In the genomic region with DNA sequence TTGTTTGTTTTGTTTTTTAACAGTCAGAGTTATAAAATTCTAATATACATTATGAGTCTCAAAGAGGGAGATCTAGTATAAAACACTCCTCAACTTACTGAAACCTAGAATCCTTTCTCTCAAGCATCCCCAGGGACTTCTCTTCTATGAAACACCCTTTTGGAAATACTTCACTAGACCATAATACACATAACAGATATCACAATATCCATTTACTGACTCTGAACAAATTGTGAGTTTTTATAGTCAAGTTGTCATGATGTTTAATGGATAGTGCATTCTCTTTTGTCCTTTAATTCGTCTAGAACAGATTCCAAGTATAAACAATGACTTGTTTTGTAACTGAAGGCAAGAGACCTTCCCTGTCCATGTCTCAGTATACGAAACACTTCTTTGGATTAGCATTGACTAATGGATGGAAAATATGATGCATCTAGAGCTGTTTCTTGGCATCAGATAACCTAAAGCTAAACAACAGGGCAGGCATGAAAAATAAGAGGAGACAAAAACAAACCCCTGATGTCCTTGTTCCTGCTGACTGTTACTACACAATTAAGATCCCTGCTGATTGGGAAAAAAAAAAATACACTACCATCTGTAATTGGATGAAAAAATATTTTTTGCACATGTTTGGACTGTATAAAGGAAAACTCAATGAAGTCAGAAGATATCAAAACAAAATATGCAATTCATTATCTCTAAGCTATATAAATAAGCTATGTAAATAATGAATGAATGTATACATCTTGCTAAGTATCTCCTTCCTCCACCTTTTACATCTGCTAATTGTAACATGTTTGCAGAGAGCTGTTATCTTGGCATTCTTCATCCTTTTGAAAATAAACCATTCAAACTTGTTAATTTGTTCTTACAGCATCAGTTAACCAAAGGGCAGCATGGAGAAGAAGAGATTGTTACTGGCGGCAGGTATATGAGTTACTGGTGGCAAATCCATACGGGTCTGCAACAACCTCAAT, we compare ENCODE assay signal across 28 cellular contexts.
DNase-seq lines count a peak whose midpoint lies in the region; FAIRE-seq and TF ChIP-seq lines count a peak whose summit lies in the region.
"Had no signal": no experiment of that assay in that cellular context is flagged by ENCODE, and none has a peak within 500 bp of the region (broad histone marks: within the 10 kb centered on the region; RNA-seq: fewer than 3 reads in every experiment).

No MANE protein-coding gene starts in this region.

- no peak overlapping the region for H2AFZ ChIP-seq in mesenchymal stem cell (ENCODE audit: low read depth, low read length)
- H2AFZ ChIP-seq: PC-9 had no signal

- H3K14ac ChIP-seq in mesenchymal stem cell (ENCODE audit: low read length in 2 of 2), result no peak overlapping the region

- peaks cover 0 to 7% of the 10 kb centered on the region in 2 experiments for H3K27me3 ChIP-seq in mesenchymal stem cell (ENCODE audit: control insufficient read depth in 1 of 2, insufficient read depth in 1 of 2, low read length in 2 of 2)
- H3K27me3 ChIP-seq: sigmoid colon, SJCRH30, testis had no signal

- H3K9me3 ChIP-seq in HEK293 (ENCODE audit: control insufficient read depth, insufficient read depth, low read depth, low read length) (no peaks in the 10 kb centered on the region), mesenchymal stem cell (ENCODE audit: control insufficient read depth, low read length) (peaks cover 7% of the 10 kb centered on the region)
- H3K9me3 ChIP-seq: prostate gland, sigmoid colon, SJCRH30, testis had no signal

- FAIRE-seq in endometrium (lab: Jason Lieb, UNC) (peak; percentile 96), RCC 7860 (lab: Jason Lieb, UNC) (no peak)
- FAIRE-seq: D721Med, K562, urothelium cell line had no signal

- H3K4ac ChIP-seq in mesenchymal stem cell (ENCODE audit: low read depth in 1 of 2, low read length in 2 of 2), result no peak overlapping the region

- no peak overlapping the region for H2AK5ac ChIP-seq in mesenchymal stem cell (ENCODE audit: low read length, severe bottlenecking)

- H4K91ac ChIP-seq in mesenchymal stem cell (ENCODE audit: low read length), result no peak overlapping the region

- H2BK15ac ChIP-seq in mesenchymal stem cell (ENCODE audit: low read depth, poor library complexity, severe bottlenecking), result no peak overlapping the region

- 68% methylated on average over 3 of the region's 4 CpGs for WGBS in mesenchymal stem cell

- H2BK120ac ChIP-seq in mesenchymal stem cell (ENCODE audit: low read depth, low read length), result no peak overlapping the region

- H3K4me2 ChIP-seq in mesenchymal stem cell (ENCODE audit: low read length, poor library complexity, severe bottlenecking), result no peak overlapping the region
- H3K4me2 ChIP-seq: PC-9 had no signal

- POLR2A ChIA-PET in HEK293 (lab: Yijun Ruan, JAX), result no interaction called here

- H2BK5ac ChIP-seq in mesenchymal stem cell (ENCODE audit: low read depth, low read length, poor library complexity, severe bottlenecking), result no peak overlapping the region

- no peak overlapping the region for H3K4me3 ChIP-seq in HEK293 (ENCODE audit: low read depth, low read length)
- no peak overlapping the region for H3K4me3 ChIP-seq in mesenchymal stem cell (ENCODE audit: insufficient read depth in 1 of 2, low read depth in 1 of 2, low read length in 2 of 2)
- H3K4me3 ChIP-seq: K562, PC-9, prostate gland, sigmoid colon, SJCRH30, testis had no signal

- no peaks in the 10 kb centered on the region for H3K36me3 ChIP-seq in HEK293 (ENCODE audit: control insufficient read depth in 2 of 2, insufficient read depth in 1 of 2, low read length in 2 of 2)
- H3K36me3 ChIP-seq in mesenchymal stem cell (ENCODE audit: control insufficient read depth in 1 of 2, insufficient read depth in 2 of 2, low read depth in 1 of 2, low read length in 2 of 2), result no peaks in the 10 kb centered on the region
- H3K36me3 ChIP-seq: prostate gland, sigmoid colon, SJCRH30 had no signal

- H3K18ac ChIP-seq in mesenchymal stem cell (ENCODE audit: low read depth in 1 of 2, low read length in 2 of 2), result no peak overlapping the region

- H3K9ac ChIP-seq in mesenchymal stem cell (ENCODE audit: low read length), result no peak overlapping the region

- H3K27ac ChIP-seq in HEK293 (ENCODE audit: extremely low read depth, low read depth, low read length) (no peak overlapping the region), mesenchymal stem cell (ENCODE audit: low read length, poor library complexity, severe bottlenecking) (no peak overlapping the region)
- H3K27ac ChIP-seq: C4-2B, PC-9, prostate gland, sigmoid colon, SJCRH30, testis had no signal

- H3K79me1 ChIP-seq in mesenchymal stem cell (replicated peaks; ENCODE audit: low read length, poor library complexity, severe bottlenecking), result no peaks in the 10 kb centered on the region

- no peak for TF ChIP-seq CTCF in HEK293 (tag by site-specific recombination; IDR thresholded peaks at IDR 0.05)

- H4K8ac ChIP-seq in mesenchymal stem cell (ENCODE audit: low read length), result no peak overlapping the region

- H3K4me1 ChIP-seq in HEK293 (ENCODE audit: control insufficient read depth, insufficient read depth, low read length), result no peaks in the 10 kb centered on the region
- no peaks in the 10 kb centered on the region for H3K4me1 ChIP-seq in mesenchymal stem cell (ENCODE audit: control insufficient read depth, insufficient read depth, low read depth, low read length)
- H3K4me1 ChIP-seq: prostate gland, SJCRH30, testis had no signal

- DNase-seq in NCI-H2107 treated with DMSO at 0.1 percent for 48 hours (lab: John Stamatoyannopoulos, UW; ENCODE audit: unreplicated experiment) (peak; percentile 76), mesenchymal stem cell (peak; percentile 78), RCC 7860 (ENCODE audit: low spot score) (no peak), GM19238 (ENCODE audit: insufficient read length, low spot score) (no peak), NCI-H2029 (lab: John Stamatoyannopoulos, UW) (no peak)
- DNase-seq: activated CD4-positive, alpha-beta T cell treated with anti-CD3 and anti-CD28 coated beads for 36 hours; activated gamma-delta T cell treated with Interleukin-2 at 50 U/mL for 16 hours; activated T-cell treated with anti-CD3 and anti-CD28 coated beads, Interleukin-2, amount 50 U/mL, for 1 hour; effector memory CD4-positive, alpha-beta T cell; glutamatergic neuron; HFFc6; kidney glomerular epithelial cell; mammary epithelial cell; MM.1S; NCI-H187 treated with DMSO at 0.1 percent for 48 hours; NCI-H510A; PC-9; sigmoid colon; SJCRH30; stimulated activated naive CD4-positive, alpha-beta T cell treated with Interleukin-2 at 50 U/mL for 16 hours; testis had no signal

- CTCF ChIA-PET in HEK293 (lab: Yijun Ruan, JAX), result no interaction called here

- H3K23ac ChIP-seq in mesenchymal stem cell (ENCODE audit: low read length in 2 of 2), result no peak overlapping the region

- H2BK12ac ChIP-seq in mesenchymal stem cell (ENCODE audit: low read length in 2 of 2), result no peak overlapping the region

TF ChIP-seq in HEK293, 187 proteins besides CTCF, POLR2A, EP300 and RAD21 (continues in another document):
- TF ChIP-seq ZNF132 (tag by site-specific recombination; IDR thresholded peaks at IDR 0.05; ENCODE audit: borderline replicate concordance) (no peak), ZNF24 (tag by site-specific recombination; IDR thresholded peaks at IDR 0.05) (no peak), GLIS2 (tag by site-specific recombination; IDR thresholded peaks at IDR 0.05) (no peak), SP2 (tag by site-specific recombination; IDR thresholded peaks at IDR 0.05) (no peak), ZNF114 (tag by site-specific recombination; IDR thresholded peaks at IDR 0.05) (no peak), ZFP41 (tag by site-specific recombination; IDR thresholded peaks at IDR 0.05; ENCODE audit: borderline replicate concordance) (no peak), ZNF530 (tag by site-specific recombination; IDR thresholded peaks at IDR 0.05; ENCODE audit: low read depth) (no peak)
- TF ChIP-seq, protein P1, sequence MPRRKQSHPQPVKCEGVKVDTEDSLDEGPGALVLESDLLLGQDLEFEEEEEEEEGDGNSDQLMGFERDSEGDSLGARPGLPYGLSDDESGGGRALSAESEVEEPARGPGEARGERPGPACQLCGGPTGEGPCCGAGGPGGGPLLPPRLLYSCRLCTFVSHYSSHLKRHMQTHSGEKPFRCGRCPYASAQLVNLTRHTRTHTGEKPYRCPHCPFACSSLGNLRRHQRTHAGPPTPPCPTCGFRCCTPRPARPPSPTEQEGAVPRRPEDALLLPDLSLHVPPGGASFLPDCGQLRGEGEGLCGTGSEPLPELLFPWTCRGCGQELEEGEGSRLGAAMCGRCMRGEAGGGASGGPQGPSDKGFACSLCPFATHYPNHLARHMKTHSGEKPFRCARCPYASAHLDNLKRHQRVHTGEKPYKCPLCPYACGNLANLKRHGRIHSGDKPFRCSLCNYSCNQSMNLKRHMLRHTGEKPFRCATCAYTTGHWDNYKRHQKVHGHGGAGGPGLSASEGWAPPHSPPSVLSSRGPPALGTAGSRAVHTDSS (tag by site-specific recombination; IDR thresholded peaks at IDR 0.05), result peak; percentile 84
- TF ChIP-seq, protein P2, sequence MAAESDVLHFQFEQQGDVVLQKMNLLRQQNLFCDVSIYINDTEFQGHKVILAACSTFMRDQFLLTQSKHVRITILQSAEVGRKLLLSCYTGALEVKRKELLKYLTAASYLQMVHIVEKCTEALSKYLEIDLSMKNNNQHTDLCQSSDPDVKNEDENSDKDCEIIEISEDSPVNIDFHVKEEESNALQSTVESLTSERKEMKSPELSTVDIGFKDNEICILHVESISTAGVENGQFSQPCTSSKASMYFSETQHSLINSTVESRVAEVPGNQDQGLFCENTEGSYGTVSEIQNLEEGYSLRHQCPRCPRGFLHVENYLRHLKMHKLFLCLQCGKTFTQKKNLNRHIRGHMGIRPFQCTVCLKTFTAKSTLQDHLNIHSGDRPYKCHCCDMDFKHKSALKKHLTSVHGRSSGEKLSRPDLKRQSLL (tag by site-specific recombination; IDR thresholded peaks at IDR 0.05), result no peak
- TF ChIP-seq, protein P3, sequence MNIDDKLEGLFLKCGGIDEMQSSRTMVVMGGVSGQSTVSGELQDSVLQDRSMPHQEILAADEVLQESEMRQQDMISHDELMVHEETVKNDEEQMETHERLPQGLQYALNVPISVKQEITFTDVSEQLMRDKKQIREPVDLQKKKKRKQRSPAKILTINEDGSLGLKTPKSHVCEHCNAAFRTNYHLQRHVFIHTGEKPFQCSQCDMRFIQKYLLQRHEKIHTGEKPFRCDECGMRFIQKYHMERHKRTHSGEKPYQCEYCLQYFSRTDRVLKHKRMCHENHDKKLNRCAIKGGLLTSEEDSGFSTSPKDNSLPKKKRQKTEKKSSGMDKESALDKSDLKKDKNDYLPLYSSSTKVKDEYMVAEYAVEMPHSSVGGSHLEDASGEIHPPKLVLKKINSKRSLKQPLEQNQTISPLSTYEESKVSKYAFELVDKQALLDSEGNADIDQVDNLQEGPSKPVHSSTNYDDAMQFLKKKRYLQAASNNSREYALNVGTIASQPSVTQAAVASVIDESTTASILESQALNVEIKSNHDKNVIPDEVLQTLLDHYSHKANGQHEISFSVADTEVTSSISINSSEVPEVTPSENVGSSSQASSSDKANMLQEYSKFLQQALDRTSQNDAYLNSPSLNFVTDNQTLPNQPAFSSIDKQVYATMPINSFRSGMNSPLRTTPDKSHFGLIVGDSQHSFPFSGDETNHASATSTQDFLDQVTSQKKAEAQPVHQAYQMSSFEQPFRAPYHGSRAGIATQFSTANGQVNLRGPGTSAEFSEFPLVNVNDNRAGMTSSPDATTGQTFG (tag by site-specific recombination; IDR thresholded peaks at IDR 0.05; ENCODE audit: borderline replicate concordance), result no peak

Comparison
In these comparisons a context has a peak if more than half of its experiments do, and no peak if none do; other contexts are left out.
1. DNase-seq: peak in NCI-H2107 treated with DMSO at 0.1 percent for 48 hours (single experiment) and mesenchymal stem cell (single experiment); none in RCC 7860 (single experiment), GM19238 (single experiment) and NCI-H2029 (single experiment).